ENCODE assay signal across 22 cellular contexts in genomic region chr5:136332213-136332612, GRCh38. TPM values are rescaled to one million over a fixed set of nuclear protein-coding genes. Genes with fewer than 3 reads are reported as not detected.
DNase-seq lines count a peak whose midpoint lies in the region; ATAC-seq and TF ChIP-seq lines count a peak whose summit lies in the region.
"Had no signal": no experiment of that assay in that cellular context is flagged by ENCODE, and none has a peak within 500 bp of the region (broad histone marks: within the 10 kb centered on the region; RNA-seq: fewer than 3 reads in every experiment).

No MANE protein-coding gene starts in this region.

- no peak overlapping the region for H3K27ac Mint-ChIP-seq in stimulated activated naive CD8-positive, alpha-beta T cell treated with anti-CD3 and anti-CD28 coated beads, Interleukin-15, amount 100 ng/mL, for 72 hours
- H3K27ac Mint-ChIP-seq: CD4-positive, CD25-positive, alpha-beta regulatory T cell; CD8-positive, alpha-beta memory T cell; GM23338 had no signal

- no peak overlapping the region for H3K27ac ChIP-seq in lower lobe of right lung

- no peaks in the 10 kb centered on the region for H3K36me3 ChIP-seq in lower lobe of right lung
- H3K36me3 ChIP-seq: BE2C had no signal

- intact Hi-C loops in lower lobe of right lung (cut with DNase I) = no loop called here

- DNase-seq in NCI-H187 treated with DMSO at 0.1 percent for 48 hours (lab: John Stamatoyannopoulos, UW) = peak; percentile 70
- peak; percentile 33 for DNase-seq in NCI-H2029 treated with DMSO at 0.1 percent for 48 hours (lab: John Stamatoyannopoulos, UW)
- peak; percentile 51 for DNase-seq in NCI-H510A treated with DMSO at 0.1 percent for 48 hours (lab: John Stamatoyannopoulos, UW)
- DNase-seq in left kidney (ENCODE audit: low read depth, low spot score) = peak; percentile 86
- no peak for DNase-seq in lower lobe of right lung
- DNase-seq in stimulated activated naive CD8-positive, alpha-beta T cell treated with anti-CD3 and anti-CD28 coated beads, Interleukin-15, amount 100 ng/mL, for 72 hours = no peak
- DNase-seq: ACHN; BE2C; C1 segment of cervical spinal cord; CD4-positive, CD25-positive, alpha-beta regulatory T cell; CD8-positive, alpha-beta memory T cell; COR-L47; DMS 273 treated with DMSO at 0.1 percent for 48 hours; DMS53; DND-41; EL; HCEC 1CT had no signal

- no peak overlapping the region for H3K4me3 Mint-ChIP-seq in stimulated activated naive CD8-positive, alpha-beta T cell treated with anti-CD3 and anti-CD28 coated beads, Interleukin-15, amount 100 ng/mL, for 72 hours
- H3K4me3 Mint-ChIP-seq: CD4-positive, CD25-positive, alpha-beta regulatory T cell; CD8-positive, alpha-beta memory T cell; GM23338 had no signal

- H3K9me3 ChIP-seq in lower lobe of right lung = no peaks in the 10 kb centered on the region
- H3K9me3 ChIP-seq: BE2C had no signal

- H3K9me3 Mint-ChIP-seq in stimulated activated naive CD8-positive, alpha-beta T cell treated with anti-CD3 and anti-CD28 coated beads, Interleukin-15, amount 100 ng/mL, for 72 hours = peaks cover 0 to 5% of the 10 kb centered on the region in 2 donors
- H3K9me3 Mint-ChIP-seq: CD8-positive, alpha-beta memory T cell; GM23338 had no signal

- ATAC-seq in esophagus mucosa (no peak), lower lobe of right lung (no peak)
- no peak for ATAC-seq in stimulated activated naive CD8-positive, alpha-beta T cell treated with anti-CD3 and anti-CD28 coated beads, Interleukin-15, amount 100 ng/mL, for 72 hours
- ATAC-seq: GM12878, GM23338 had no signal

- H3K4me3 ChIP-seq in lower lobe of right lung = no peak overlapping the region
- H3K4me3 ChIP-seq: GM12878, GM23338 had no signal

- no peaks in the 10 kb centered on the region for H3K4me1 Mint-ChIP-seq in stimulated activated naive CD8-positive, alpha-beta T cell treated with anti-CD3 and anti-CD28 coated beads, Interleukin-15, amount 100 ng/mL, for 72 hours
- H3K4me1 Mint-ChIP-seq: CD4-positive, CD25-positive, alpha-beta regulatory T cell; CD8-positive, alpha-beta memory T cell; GM23338 had no signal

- no peaks in the 10 kb centered on the region for H3K4me1 ChIP-seq in lower lobe of right lung
- H3K4me1 ChIP-seq: BE2C had no signal

- no peak for TF ChIP-seq CTCF in lower lobe of right lung (IDR thresholded peaks at IDR 0.05)

- peaks cover 7% of the 10 kb centered on the region for H3K27me3 Mint-ChIP-seq in stimulated activated naive CD8-positive, alpha-beta T cell treated with anti-CD3 and anti-CD28 coated beads, Interleukin-15, amount 100 ng/mL, for 72 hours
- H3K27me3 Mint-ChIP-seq: CD4-positive, CD25-positive, alpha-beta regulatory T cell had no signal

- H3K27me3 ChIP-seq in lower lobe of right lung (ENCODE audit: low read depth) = no peaks in the 10 kb centered on the region
- H3K27me3 ChIP-seq: BE2C had no signal

RNA-seq across cellular contexts. Expression of gene TRPC7, which starts 33.1 kb away (rescaled TPM):
- total RNA-seq in esophagus mucosa (not detected), lower lobe of right lung (not detected)
- total RNA-seq: CD4-positive, CD25-positive, alpha-beta regulatory T cell; CD8-positive, alpha-beta memory T cell; G401; GM12878; HT-29 had no signal

Comparison
In these comparisons a context has a peak if more than half of its experiments do, and no peak if none do; other contexts are left out.
1. DNase-seq: peak in NCI-H187 treated with DMSO at 0.1 percent for 48 hours (single experiment), NCI-H2029 treated with DMSO at 0.1 percent for 48 hours (single experiment), NCI-H510A treated with DMSO at 0.1 percent for 48 hours (single experiment) and left kidney (single experiment); none in lower lobe of right lung (single experiment) and stimulated activated naive CD8-positive, alpha-beta T cell treated with anti-CD3 and anti-CD28 coated beads, Interleukin-15, amount 100 ng/mL, for 72 hours (0 of 2).